In genomic region chr20:32315885-32316284, GRCh38 we compare ENCODE assay signal across 1 cellular context.
TF ChIP-seq lines count a peak whose summit lies in the region.

No MANE protein-coding gene starts in this region.

TF ChIP-seq in GM23338, 12 proteins besides CTCF, POLR2A, EP300 and RAD21 (continued from another document):
- no peak for TF ChIP-seq ZNF462 (CRISPR knock-in tag; IDR thresholded peaks at IDR 0.05)
